ENCODE assay signal across 19 cellular contexts in genomic region chr9:101229606-101230005, GRCh38.
DNase-seq lines count a peak whose midpoint lies in the region; ATAC-seq, FAIRE-seq and TF ChIP-seq lines count a peak whose summit lies in the region.
"Had no signal": no experiment of that assay in that cellular context is flagged by ENCODE, and none has a peak within 500 bp of the region (broad histone marks: within the 10 kb centered on the region; RNA-seq: fewer than 3 reads in every experiment).

No MANE protein-coding gene starts in this region.

- H3K27ac Mint-ChIP-seq in activated CD4-positive, alpha-beta memory T cell treated with anti-CD3 and anti-CD28 coated beads for 36 hours, result no peak overlapping the region
- no peak overlapping the region for H3K27ac Mint-ChIP-seq in Calu3 (ENCODE audit: unreplicated experiment)
- H3K27ac Mint-ChIP-seq: GM23338, T-cell had no signal

- H3K4me3 ChIP-seq in pancreas, result no peak overlapping the region
- H3K4me3 ChIP-seq: GM23338, SK-N-MC had no signal

- no peaks in the 10 kb centered on the region for H3K36me3 Mint-ChIP-seq in activated CD4-positive, alpha-beta memory T cell treated with anti-CD3 and anti-CD28 coated beads for 36 hours
- no peaks in the 10 kb centered on the region for H3K36me3 Mint-ChIP-seq in Calu3 (ENCODE audit: insufficient read depth, unreplicated experiment)
- H3K36me3 Mint-ChIP-seq: T-cell had no signal

- no peak overlapping the region for H3K4me3 Mint-ChIP-seq in activated CD4-positive, alpha-beta memory T cell treated with anti-CD3 and anti-CD28 coated beads for 36 hours
- H3K4me3 Mint-ChIP-seq in Calu3 (ENCODE audit: low read depth, unreplicated experiment), result no peak overlapping the region
- H3K4me3 Mint-ChIP-seq: GM23338, T-cell had no signal

- DNase-seq in NCI-H1694 treated with DMSO at 0.1 percent for 48 hours (lab: John Stamatoyannopoulos, UW) (peak; percentile 33), NCI-H1694 (lab: John Stamatoyannopoulos, UW) (no peak), NCI-H2081 (lab: John Stamatoyannopoulos, UW) (peak; percentile 46 to 72), NCI-H748 treated with DMSO at 0.1 percent for 48 hours (lab: John Stamatoyannopoulos, UW) (peak; percentile 33), pons (ENCODE audit: low spot score) (peak; percentile 60), pancreas (no peak), Calu3 (no peak)
- DNase-seq in activated CD4-positive, alpha-beta memory T cell treated with anti-CD3 and anti-CD28 coated beads for 36 hours, result no peak
- DNase-seq: DND-41, GDM1, MV-4-11, NCI-H187 treated with DMSO at 0.1 percent for 48 hours, NCI-H526, T-cell had no signal

- no peaks in the 10 kb centered on the region for H3K27me3 ChIP-seq in pancreas

- BruUV-seq in Calu3 (replicated peaks; lab: Mats Ljungman, UMichigan), result no TSS peak

- TF ChIP-seq CTCF in pancreas (IDR thresholded peaks at IDR 0.05) (no peak), Calu3 (IDR thresholded peaks at IDR 0.05; ENCODE audit: unreplicated experiment) (no peak)

- ATAC-seq in pancreas, result no peak
- ATAC-seq: GM23338, T-cell had no signal

- no peaks in the 10 kb centered on the region for H3K9me3 ChIP-seq in pancreas

- no peaks in the 10 kb centered on the region for H3K27me3 Mint-ChIP-seq in activated CD4-positive, alpha-beta memory T cell treated with anti-CD3 and anti-CD28 coated beads for 36 hours
- H3K27me3 Mint-ChIP-seq in Calu3 (ENCODE audit: unreplicated experiment), result no peaks in the 10 kb centered on the region

- CTCF ChIA-PET in activated CD4-positive, alpha-beta memory T cell treated with anti-CD3 and anti-CD28 coated beads for 36 hours (lab: Charles Lee), result no interaction called here
- CTCF ChIA-PET in Calu3 (lab: Charles Lee), result no interaction called here

- intact Hi-C loops in activated CD4-positive, alpha-beta memory T cell treated with anti-CD3 and anti-CD28 coated beads for 36 hours (cut with micrococcal nuclease), result no loop called here
- intact Hi-C loops in pancreas (cut with DNase I) (loop anchor here in 2 of 3 donors (10.0 kb wide), 2 partner anchors 115 to 515 kb away; no protein-coding TSS in a partner anchor), Calu3 (cut with micrococcal nuclease; ENCODE audit: unreplicated experiment) (loop anchor here (5.0 kb wide), 1 partner anchor 158 kb away; the partner anchor contains the start of gene BAAT)

- no peak for FAIRE-seq in pancreas (lab: Jason Lieb, UNC)
- FAIRE-seq: GM12892, HTR-8/SVneo had no signal

- no peaks in the 10 kb centered on the region for H3K4me1 Mint-ChIP-seq in activated CD4-positive, alpha-beta memory T cell treated with anti-CD3 and anti-CD28 coated beads for 36 hours (ENCODE audit: low read depth)
- H3K4me1 Mint-ChIP-seq in Calu3 (ENCODE audit: low read depth, unreplicated experiment), result no peaks in the 10 kb centered on the region
- H3K4me1 Mint-ChIP-seq: T-cell had no signal

- no peaks in the 10 kb centered on the region for H3K4me1 ChIP-seq in pancreas

- no peaks in the 10 kb centered on the region for H3K36me3 ChIP-seq in pancreas

- WGBS in pancreas, 2 donors, result 2 to 13% methylated on average over 1 of the region's 1 CpG

- no peaks in the 10 kb centered on the region for H3K9me3 Mint-ChIP-seq in activated CD4-positive, alpha-beta memory T cell treated with anti-CD3 and anti-CD28 coated beads for 36 hours
- H3K9me3 Mint-ChIP-seq in Calu3 (ENCODE audit: low read depth, unreplicated experiment), result no peaks in the 10 kb centered on the region
- H3K9me3 Mint-ChIP-seq: GM23338, T-cell had no signal

- POLR2A ChIA-PET in activated CD4-positive, alpha-beta memory T cell treated with anti-CD3 and anti-CD28 coated beads for 36 hours (lab: Charles Lee), result no interaction called here

- H3K27ac ChIP-seq in pancreas, result no peak overlapping the region
- H3K27ac ChIP-seq: C4-2B, SK-N-MC had no signal

Comparison
In these comparisons a context has a peak if more than half of its experiments do, and no peak if none do; other contexts are left out.
1. DNase-seq: peak in NCI-H1694 treated with DMSO at 0.1 percent for 48 hours (single experiment), NCI-H2081 (2 of 2), NCI-H748 treated with DMSO at 0.1 percent for 48 hours (single experiment) and pons (single experiment); none in NCI-H1694 (single experiment), activated CD4-positive, alpha-beta memory T cell treated with anti-CD3 and anti-CD28 coated beads for 36 hours (single experiment), pancreas (0 of 6) and Calu3 (single experiment).